Comparison of ENCODE assay signal across 8 cellular contexts in the genomic region with DNA sequence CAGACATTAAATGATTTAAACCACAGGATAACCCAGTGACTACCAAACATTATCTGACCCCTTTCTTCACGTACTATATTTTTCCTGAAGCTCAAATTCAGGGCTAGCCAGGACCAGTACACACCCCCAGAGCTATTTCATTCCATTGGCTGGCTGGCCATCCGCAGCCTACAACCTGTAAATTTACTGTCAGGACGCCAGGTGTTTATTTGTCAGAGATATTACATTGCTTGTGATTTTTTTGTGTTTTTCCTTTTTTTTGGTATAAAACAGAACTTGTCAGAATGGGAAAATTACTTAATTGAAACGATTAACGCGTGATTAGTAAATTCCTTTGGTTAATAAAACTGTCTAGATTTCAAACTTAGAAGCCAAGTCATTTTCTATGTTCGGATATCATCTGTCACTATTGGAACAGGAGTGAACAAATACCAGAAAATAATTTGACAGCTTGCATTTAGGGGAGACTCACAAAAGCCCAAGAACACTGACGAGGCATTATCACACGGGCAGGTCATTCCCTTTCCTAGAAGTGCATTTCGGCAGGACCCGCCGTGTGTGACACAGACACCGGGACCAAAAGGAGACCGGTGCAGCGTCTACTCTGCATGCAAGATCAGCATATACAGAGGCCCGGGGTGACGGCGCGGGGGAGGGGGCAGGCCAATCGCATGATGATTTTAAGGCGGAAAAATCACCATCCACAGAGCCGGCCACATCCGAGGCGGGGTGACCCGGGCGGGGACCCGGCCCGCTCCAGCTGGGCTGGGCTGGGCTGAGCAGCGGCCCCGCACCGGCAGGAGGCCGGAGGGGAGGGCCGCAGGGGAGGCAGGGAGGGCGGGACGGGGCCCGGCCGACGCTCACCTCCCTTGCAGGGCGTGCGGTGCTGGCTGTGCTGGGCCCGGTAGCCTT. TPM values are rescaled to one million over a fixed set of nuclear protein-coding genes. Genes with fewer than 3 reads are reported as not detected.
A peak's percentile ranks its signal among the peaks of the same experiment; 100 is the strongest.
DNase-seq lines count a peak whose midpoint lies in the region; ATAC-seq and TF ChIP-seq lines count a peak whose summit lies in the region.

No MANE protein-coding gene starts in this region.

- 0 out of 2 replicates have a peak, but pooled peaks cover 16% of the 10 kb centered on the region for H3K36me3 ChIP-seq in GM23248 (ENCODE audit: low read depth)

- no peaks in the 10 kb centered on the region for H3K9me2 ChIP-seq in GM23248 (ENCODE audit: insufficient read depth)

- H3K9me3 Mint-ChIP-seq in activated CD4-positive, alpha-beta T cell treated with anti-CD3 and anti-CD28 coated beads for 36 hours (ENCODE audit: low read depth): no peaks in the 10 kb centered on the region
- no peaks in the 10 kb centered on the region for H3K9me3 Mint-ChIP-seq in chondrocyte (ENCODE audit: low read depth)

- peaks cover 36% of the 10 kb centered on the region for H3K36me3 Mint-ChIP-seq in activated CD4-positive, alpha-beta T cell treated with anti-CD3 and anti-CD28 coated beads for 36 hours (ENCODE audit: low read depth)
- H3K36me3 Mint-ChIP-seq in chondrocyte (ENCODE audit: low read depth): peaks cover 3% of the 10 kb centered on the region

- H4K20me1 ChIP-seq in GM23248 (ENCODE audit: insufficient read depth): no peaks in the 10 kb centered on the region

- H3K4me1 Mint-ChIP-seq in activated CD4-positive, alpha-beta T cell treated with anti-CD3 and anti-CD28 coated beads for 36 hours: peaks cover 42% of the 10 kb centered on the region
- H3K4me1 Mint-ChIP-seq in chondrocyte (ENCODE audit: low read depth): peaks cover 47% of the 10 kb centered on the region

- peak overlapping the region; percentile 91 for H3K9ac ChIP-seq in GM23248

- H3K27ac Mint-ChIP-seq in activated CD4-positive, alpha-beta T cell treated with anti-CD3 and anti-CD28 coated beads for 36 hours: peak overlapping the region; percentile 90
- H3K27ac Mint-ChIP-seq in chondrocyte (ENCODE audit: unreplicated experiment): peak overlapping the region; percentile 95

- H3F3A ChIP-seq in GM23248 (ENCODE audit: insufficient read depth): peaks cover 19% of the 10 kb centered on the region

- peaks cover 88% of the 10 kb centered on the region for H3K79me2 ChIP-seq in GM23248 (ENCODE audit: insufficient read depth)

- peak overlapping the region; percentile 93 for H3K4me2 ChIP-seq in GM23248 (ENCODE audit: unreplicated experiment)

- H3K4me3 Mint-ChIP-seq in activated CD4-positive, alpha-beta T cell treated with anti-CD3 and anti-CD28 coated beads for 36 hours: peak overlapping the region; percentile 85
- peak overlapping the region; percentile 93 for H3K4me3 Mint-ChIP-seq in chondrocyte (ENCODE audit: unreplicated experiment)

- peak; percentile 31 for ATAC-seq in activated CD4-positive, alpha-beta T cell treated with anti-CD3 and anti-CD28 coated beads for 36 hours
- ATAC-seq in left colon: peak; percentile 33

- CTCF ChIA-PET in activated CD4-positive, alpha-beta T cell treated with anti-CD3 and anti-CD28 coated beads for 36 hours (lab: Charles Lee): interaction anchor here (1.0 to 1.4 kb wide), 4 partner anchors 10 to 667 kb away, joined by 3 to 8 read pairs (median 5); no protein-coding TSS in a partner anchor

- peaks cover 38% of the 10 kb centered on the region for H3K4me1 ChIP-seq in GM23248 (ENCODE audit: insufficient read depth)

- H3K9me3 ChIP-seq in GM23248 (ENCODE audit: low read depth): no peaks in the 10 kb centered on the region

- POLR2A ChIA-PET in activated CD4-positive, alpha-beta T cell treated with anti-CD3 and anti-CD28 coated beads for 36 hours (lab: Charles Lee): interaction anchor here (1.8 kb wide), 1 partner anchor 10 kb away, joined by 17 read pairs; no protein-coding TSS in a partner anchor

- in situ Hi-C loops in GM23248 (cut with MboI): no loop called here

- H3K27me3 ChIP-seq in GM23248 (replicated peaks; ENCODE audit: insufficient read depth): no peaks in the 10 kb centered on the region

- H3K27ac ChIP-seq in GM23248: peak overlapping the region; percentile 91

- DNase-seq in GM23248 (peak; percentile 70), LHCN-M2 (ENCODE audit: low read depth) (peak; percentile 47), chondrocyte (ENCODE audit: low spot score) (no peak), left colon (peak; percentile 74 to 78), NCI-H1694 (lab: John Stamatoyannopoulos, UW) (no peak)
- DNase-seq in activated CD4-positive, alpha-beta T cell treated with anti-CD3 and anti-CD28 coated beads for 36 hours: peak; percentile 90
- peak; percentile 82 for DNase-seq in stimulated activated CD4-positive, alpha-beta T cell treated with anti-CD3 and anti-CD28 coated beads, Interleukin-1b, Interleukin-23, amount 100 ng/mL, for 48 hours

- WGBS in GM23248 (ENCODE audit: low coverage in 1 of 2, low lambda C conversion rate in 2 of 2, missing lambda C conversion rate in 2 of 2), 2 experiments: 2 to 3% methylated on average over 24 to 36 of the region's 41 CpGs

- H3K4me3 ChIP-seq in GM08714 (ENCODE audit: low read length) (peak overlapping the region; percentile 96), GM23248 (peak overlapping the region; percentile 90)

- intact Hi-C loops in activated CD4-positive, alpha-beta T cell treated with anti-CD3 and anti-CD28 coated beads for 36 hours (cut with DNase I, micrococcal nuclease): loop anchor here (1.0 to 10.0 kb wide), 8 partner anchors 8 to 771 kb away; partner anchors contain the start of genes ADIRF (in 1 of the 2), KLLN (in 1 of the 2), MINPP1 (in 1 of the 2) and PTEN (in 1 of the 2)
- intact Hi-C loops in left colon (cut with DNase I, micrococcal nuclease): no loop called here

- no peaks in the 10 kb centered on the region for H3K27me3 Mint-ChIP-seq in activated CD4-positive, alpha-beta T cell treated with anti-CD3 and anti-CD28 coated beads for 36 hours
- H3K27me3 Mint-ChIP-seq in chondrocyte (ENCODE audit: low read depth): no peaks in the 10 kb centered on the region

- no peak for TF ChIP-seq CTCF in chondrocyte (IDR thresholded peaks at IDR 0.05)

- H2AFZ ChIP-seq in GM23248: peak overlapping the region; percentile 32

RNA-seq across cellular contexts. Expression of gene GLUD1, which starts 0.9 kb away (rescaled TPM):
- total RNA-seq in GM23248 (2014; rRNA removed; shearing (Covaris generic)): 209 and 234 TPM in 2 replicates
- 98.5 and 98.8 TPM in 2 replicates for polyA plus RNA-seq in GM23248 (2016; fragmentation: Nextera tagmentation; extraction: Ambion mirVana)
- total RNA-seq in LHCN-M2 (2014; rRNA removed) (194 and 203 TPM in 2 replicates), chondrocyte (90.7 to 98.7 TPM (median 94.1 TPM) in 3 replicates), left colon (100 to 1,000 TPM; 128 to 185 TPM)
- polyA plus RNA-seq in LHCN-M2 (2012): 58.7 TPM
- 100 to 1,000 TPM in 1 of 2 experiments, 10 to 100 TPM in 1; 98.4 to 125 TPM for total RNA-seq in activated CD4-positive, alpha-beta T cell treated with anti-CD3 and anti-CD28 coated beads for 36 hours

RNA-seq across cellular contexts. Expression of gene SHLD2, which starts 1.3 kb away (rescaled TPM):
- 17.8 and 22.9 TPM in 2 replicates for total RNA-seq in GM23248 (2014; rRNA removed; shearing (Covaris generic))
- polyA plus RNA-seq in GM23248 (2016; fragmentation: Nextera tagmentation; extraction: Ambion mirVana): 13.5 and 14.0 TPM in 2 replicates
- 30.0 and 32.4 TPM in 2 replicates for total RNA-seq in LHCN-M2 (2014; rRNA removed)
- polyA plus RNA-seq in LHCN-M2 (2012): 8.1 TPM
- total RNA-seq in activated CD4-positive, alpha-beta T cell treated with anti-CD3 and anti-CD28 coated beads for 36 hours: 10 to 100 TPM; 29.7 to 29.9 TPM
- total RNA-seq in chondrocyte: 29.2 to 32.6 TPM (median 29.6 TPM) in 3 replicates
- total RNA-seq in left colon: 10 to 100 TPM; 31.3 to 33.0 TPM

Comparison
In these comparisons a context has a peak if more than half of its experiments do, and no peak if none do; other contexts are left out.
1. DNase-seq: peak in GM23248 (single experiment), LHCN-M2 (single experiment), activated CD4-positive, alpha-beta T cell treated with anti-CD3 and anti-CD28 coated beads for 36 hours (single experiment), left colon (2 of 2) and stimulated activated CD4-positive, alpha-beta T cell treated with anti-CD3 and anti-CD28 coated beads, Interleukin-1b, Interleukin-23, amount 100 ng/mL, for 48 hours (single experiment); none in chondrocyte (single experiment) and NCI-H1694 (single experiment).
2. intact Hi-C loops: an anchor here in activated CD4-positive, alpha-beta T cell treated with anti-CD3 and anti-CD28 coated beads for 36 hours (1.0 to 10.0 kb wide); none called in left colon.